In genomic region chr13:31909889-31910551, GRCh38 we compare ENCODE assay signal across 8 cellular contexts.
DNase-seq lines count a peak whose midpoint lies in the region; ATAC-seq, FAIRE-seq and TF ChIP-seq lines count a peak whose summit lies in the region.

No MANE protein-coding gene starts in this region.

- ATAC-seq in HG03571 (IDR thresholded peaks at IDR 0.05; ENCODE audit: unreplicated experiment) (no peak), GM21737 (IDR thresholded peaks at IDR 0.05; ENCODE audit: unreplicated experiment) (no peak)

- H3K4me3 Mint-ChIP-seq in glutamatergic neuron (ENCODE audit: unreplicated experiment): no peak overlapping the region

- DNase-seq in HT1080 (ENCODE audit: low read depth) (peak; percentile 31), OCI-M1 (lab: John Stamatoyannopoulos, UW) (peak; percentile 67), glutamatergic neuron (peak; percentile 36), pulmonary artery endothelial cell (ENCODE audit: low read depth, low spot score) (peak; percentile 11)
- peak; percentile 79 for DNase-seq in activated effector memory CD4-positive, alpha-beta T cell treated with anti-CD3 and anti-CD28 coated beads, Interleukin-2, amount 50 U/mL, for 16 hours

- FAIRE-seq in G401.6 (lab: Jason Lieb, UNC): peak; percentile 91

- no peak overlapping the region for H3K27ac Mint-ChIP-seq in glutamatergic neuron (ENCODE audit: unreplicated experiment)

- peaks cover 3% of the 10 kb centered on the region for H3K27me3 Mint-ChIP-seq in glutamatergic neuron (ENCODE audit: unreplicated experiment)

- peak; percentile 92 for TF ChIP-seq CTCF in glutamatergic neuron (IDR thresholded peaks at IDR 0.05; ENCODE audit: partially characterized antibody, unreplicated experiment)

- no peaks in the 10 kb centered on the region for H3K36me3 Mint-ChIP-seq in glutamatergic neuron (ENCODE audit: unreplicated experiment)

- H3K4me1 Mint-ChIP-seq in glutamatergic neuron (ENCODE audit: low read depth, unreplicated experiment): peaks cover 31% of the 10 kb centered on the region

- no peaks in the 10 kb centered on the region for H3K9me3 Mint-ChIP-seq in glutamatergic neuron (ENCODE audit: unreplicated experiment)

Comparison
In these comparisons a context has a peak if more than half of its experiments do, and no peak if none do; other contexts are left out.
1. DNase-seq: peak in every context shown above with its lines; median percentile 79 in activated effector memory CD4-positive, alpha-beta T cell treated with anti-CD3 and anti-CD28 coated beads, Interleukin-2, amount 50 U/mL, for 16 hours; 67 in OCI-M1; 36 in glutamatergic neuron; 31 in HT1080; 11 in pulmonary artery endothelial cell.